In genomic region chr22:23178512-23179254, GRCh38 we compare ENCODE assay signal across 1 cellular context.
A peak's percentile ranks its signal among the peaks of the same experiment; 100 is the strongest.
TF ChIP-seq lines count a peak whose summit lies in the region.

No MANE protein-coding gene starts in this region.

TF ChIP-seq in H1, 55 proteins besides CTCF, POLR2A, EP300 and RAD21:
- TF ChIP-seq YY1 (IDR thresholded peaks at IDR 0.05; ENCODE audit: low read depth, low read length): peak; percentile 60; the same call in 1 of the 2 replicates
- no peak for TF ChIP-seq MAX (IDR thresholded peaks at IDR 0.05)
- peak in 1 of 2 experiments; percentile 57; a peak in 1 of 4 replicates for TF ChIP-seq SIN3A (conservative IDR thresholded peaks at IDR 0.05 in 1 of 2, IDR thresholded peaks at IDR 0.05 in 1 of 2; ENCODE audit: low read depth in 1 of 2, low read length in 2 of 2)
